ENCODE assay signal across 9 cellular contexts in genomic region chr19:46426035-46426505, GRCh38. TPM values are rescaled to one million over a fixed set of nuclear protein-coding genes. Genes with fewer than 3 reads are reported as not detected.
DNase-seq lines count a peak whose midpoint lies in the region; ATAC-seq and TF ChIP-seq lines count a peak whose summit lies in the region.
"Had no signal": no experiment of that assay in that cellular context is flagged by ENCODE, and none has a peak within 500 bp of the region (broad histone marks: within the 10 kb centered on the region; RNA-seq: fewer than 3 reads in every experiment).

No MANE protein-coding gene starts in this region.

- ATAC-seq in GM19023 (IDR thresholded peaks at IDR 0.05; ENCODE audit: unreplicated experiment) = no peak

- H3K27ac Mint-ChIP-seq in chondrocyte (ENCODE audit: unreplicated experiment) = no peak overlapping the region
- H3K27ac Mint-ChIP-seq in mesothelial cell of epicardium = peak overlapping the region; percentile 93

- no peak for TF ChIP-seq CTCF in cardiac muscle cell (IDR thresholded peaks at IDR 0.05; ENCODE audit: low read depth, low read length)
- TF ChIP-seq CTCF in chondrocyte (IDR thresholded peaks at IDR 0.05) = no peak
- TF ChIP-seq CTCF in mesothelial cell of epicardium (IDR thresholded peaks at IDR 0.05; ENCODE audit: unreplicated experiment) = no peak

- H3K9me3 Mint-ChIP-seq in chondrocyte (ENCODE audit: low read depth) (no peaks in the 10 kb centered on the region), mesothelial cell of epicardium (no peaks in the 10 kb centered on the region)

- H3K27me3 Mint-ChIP-seq in chondrocyte (ENCODE audit: low read depth) (no peaks in the 10 kb centered on the region), mesothelial cell of epicardium (ENCODE audit: low read depth) (peaks cover 20% of the 10 kb centered on the region)

- H3K27ac ChIP-seq in cardiac muscle cell = peak overlapping the region; percentile 86
- no peak overlapping the region for H3K27ac ChIP-seq in effector memory CD4-positive, alpha-beta T cell (ENCODE audit: insufficient read depth, low read length, poor library complexity, severe bottlenecking)

- H3K4me3 Mint-ChIP-seq in chondrocyte (ENCODE audit: unreplicated experiment) (peak overlapping the region; percentile 73), mesothelial cell of epicardium (peak overlapping the region; percentile 70)

- H3K4me1 Mint-ChIP-seq in chondrocyte (ENCODE audit: low read depth) (peaks cover 25% of the 10 kb centered on the region), mesothelial cell of epicardium (peaks cover 36% of the 10 kb centered on the region)

- no peaks in the 10 kb centered on the region for H3K36me3 Mint-ChIP-seq in chondrocyte (ENCODE audit: low read depth)
- H3K36me3 Mint-ChIP-seq in mesothelial cell of epicardium = no peaks in the 10 kb centered on the region

- H3K27me3 ChIP-seq in cardiac muscle cell = peaks cover 14% of the 10 kb centered on the region
- peaks cover 23% of the 10 kb centered on the region for H3K27me3 ChIP-seq in effector memory CD4-positive, alpha-beta T cell (replicated peaks; ENCODE audit: control insufficient read depth, insufficient read depth, low read length, poor library complexity, severe bottlenecking)

- DNase-seq in cardiac muscle cell (ENCODE audit: low read depth in 1 of 2, low spot score in 1 of 2) = peak; percentile 55 to 65
- no peak for DNase-seq in cardiac septum (ENCODE audit: low spot score)
- no peak for DNase-seq in chondrocyte (ENCODE audit: low spot score)
- no peak for DNase-seq in mesothelial cell of epicardium (ENCODE audit: low spot score in 2 of 2, unreplicated experiment in 2 of 2)
- no peak for DNase-seq in stimulated activated naive CD4-positive, alpha-beta T cell (lab: John Stamatoyannopoulos, UW)
- no peak for DNase-seq in DMS114 treated with DMSO at 0.1 percent for 48 hours (lab: John Stamatoyannopoulos, UW; ENCODE audit: unreplicated experiment)
- no peak for DNase-seq in effector memory CD4-positive, alpha-beta T cell

- intact Hi-C loops in cardiac septum (cut with DNase I) = no loop called here

- H3K4me1 ChIP-seq in cardiac muscle cell (ENCODE audit: low read depth) = peaks cover 6% of the 10 kb centered on the region
- peaks cover 6% of the 10 kb centered on the region for H3K4me1 ChIP-seq in effector memory CD4-positive, alpha-beta T cell (ENCODE audit: control insufficient read depth, insufficient read depth, low read length, poor library complexity, severe bottlenecking)

- H3K9me3 ChIP-seq in cardiac muscle cell (ENCODE audit: low read depth) = no peaks in the 10 kb centered on the region
- H3K9me3 ChIP-seq in effector memory CD4-positive, alpha-beta T cell (ENCODE audit: control insufficient read depth, low read length) = no peaks in the 10 kb centered on the region

- H3K36me3 ChIP-seq in cardiac muscle cell = no peaks in the 10 kb centered on the region
- H3K36me3 ChIP-seq in effector memory CD4-positive, alpha-beta T cell (ENCODE audit: control insufficient read depth, insufficient read depth, low read length) = no peaks in the 10 kb centered on the region

- H3K4me3 ChIP-seq in cardiac muscle cell = peak overlapping the region; percentile 68
- H3K4me3 ChIP-seq in effector memory CD4-positive, alpha-beta T cell (ENCODE audit: insufficient read depth, low read depth, low read length, poor library complexity, severe bottlenecking) = no peak overlapping the region

RNA-seq across cellular contexts. Expression of gene PNMA8C, which starts 2.7 kb away (rescaled TPM):
- total RNA-seq in cardiac muscle cell (0.69 and 0.81 TPM in 2 replicates), cardiac septum (0.16 TPM), chondrocyte (0.10 to 0.27 TPM (median 0.20 TPM) in 3 replicates), mesothelial cell of epicardium (0.49 to 0.79 TPM (median 0.73 TPM) in 3 replicates)
- 0.20 TPM in 1 of 2 replicates, not detected in the other for polyA plus RNA-seq in cardiac muscle cell
- total RNA-seq: T-helper 1 cell treated with Interleukin-12 subunit alpha and Interleukin-12 subunit beta and Interleukin-4 antibody, amounts not matched to agents 30 ng/mL and 1 ng/mL, for 36 hours had no signal

RNA-seq across cellular contexts. Expression of gene CCDC8, which starts 12.7 kb away (rescaled TPM):
- 91.7 and 127 TPM in 2 replicates for total RNA-seq in cardiac muscle cell
- 74.0 and 92.9 TPM in 2 replicates for polyA plus RNA-seq in cardiac muscle cell
- total RNA-seq in cardiac septum = 34.2 TPM
- total RNA-seq in chondrocyte = 39.3 to 53.2 TPM (median 39.5 TPM) in 3 replicates
- total RNA-seq in mesothelial cell of epicardium = 50.3 to 51.7 TPM (median 50.7 TPM) in 3 replicates
- total RNA-seq: T-helper 1 cell treated with Interleukin-12 subunit alpha and Interleukin-12 subunit beta and Interleukin-4 antibody, amounts not matched to agents 30 ng/mL and 1 ng/mL, for 36 hours had no signal

RNA-seq across cellular contexts. Expression of gene PNMA8A, which starts 45.3 kb away (rescaled TPM):
- 67.8 and 71.7 TPM in 2 replicates for total RNA-seq in cardiac muscle cell
- polyA plus RNA-seq in cardiac muscle cell = 38.3 and 46.4 TPM in 2 replicates
- total RNA-seq in cardiac septum = 11.1 TPM
- total RNA-seq in chondrocyte = 10.1 to 16.1 TPM (median 10.1 TPM) in 3 replicates
- 25.8 to 27.4 TPM (median 25.9 TPM) in 3 replicates for total RNA-seq in mesothelial cell of epicardium
- total RNA-seq: T-helper 1 cell treated with Interleukin-12 subunit alpha and Interleukin-12 subunit beta and Interleukin-4 antibody, amounts not matched to agents 30 ng/mL and 1 ng/mL, for 36 hours had no signal

Comparison
In these comparisons a context has a peak if more than half of its experiments do, and no peak if none do; other contexts are left out.
1. DNase-seq: peak in cardiac muscle cell (2 of 2); none in cardiac septum (single experiment), chondrocyte (single experiment), mesothelial cell of epicardium (0 of 2), stimulated activated naive CD4-positive, alpha-beta T cell (0 of 6), DMS114 treated with DMSO at 0.1 percent for 48 hours (single experiment) and effector memory CD4-positive, alpha-beta T cell (0 of 3).